36 cellular contexts compared by ENCODE assay signal in genomic region chr11:68621826-68622225, GRCh38.
"Had no signal": no experiment of that assay in that cellular context is flagged by ENCODE, and none has a peak within 500 bp of the region (broad histone marks: within the 10 kb centered on the region; RNA-seq: fewer than 3 reads in every experiment).

No MANE protein-coding gene starts in this region.

- H3K27ac ChIP-seq: ascending aorta, cardiac muscle cell, VCaP had no signal

- H3K4me3 ChIP-seq: ascending aorta, cardiac muscle cell had no signal

- H3K27me3 ChIP-seq: ascending aorta, cardiac muscle cell had no signal

- H3K27ac Mint-ChIP-seq: activated B cell treated with CpG ODN at 0.5 μM for 24 hours; activated CD4-positive, alpha-beta memory T cell treated with anti-CD3 and anti-CD28 coated beads for 36 hours; activated CD4-positive, alpha-beta T cell treated with anti-CD3 and anti-CD28 coated beads, Interleukin-2, amount 10 ng/mL, durations not matched to agents 24 days and 14 days; activated CD8-positive, alpha-beta memory T cell treated with anti-CD3 and anti-CD28 coated beads, Interleukin-2, amount 10 ng/mL, durations not matched to agents 7 days and 5 days; activated CD8-positive, alpha-beta T cell treated with anti-CD3 and anti-CD28 coated beads, Interleukin-2, amount 10 ng/mL, durations not matched to agents 7 days and 5 days; activated naive CD4-positive, alpha-beta T cell treated with anti-CD3 and anti-CD28 coated beads, Interleukin-2, amount 10 ng/mL, durations not matched to agents 7 days and 5 days; activated naive CD4-positive, alpha-beta T cell treated with anti-CD3 and anti-CD28 coated beads, Interleukin-2, amount 50 U/mL, for 24 hours; activated naive CD8-positive, alpha-beta T cell; activated naive CD8-positive, alpha-beta T cell treated with anti-CD3 and anti-CD28 coated beads, Interleukin-2, amount 10 ng/mL, durations not matched to agents 7 days and 5 days; activated naive CD8-positive, alpha-beta T cell treated with anti-CD3 and anti-CD28 coated beads, Interleukin-2, amount 50 U/mL, for 24 hours; activated T-cell treated with anti-CD3 and anti-CD28 coated beads, Interleukin-2, amount 50 U/mL, for 24 hours; activated T-helper 2 cell treated with anti-CD3 and anti-CD28 coated beads, Interferon-gamma antibody, Interleukin-2, Interleukin-4, amounts not matched to agents 10 μg/mL and 5 μg/mL and 100 μg/mL, durations not matched to agents 14 hours and 24 hours and 36 hours; brain; T-helper 1 cell treated with Interleukin-12 subunit alpha and Interleukin-12 subunit beta and Interleukin-4 antibody, amounts not matched to agents 30 μg/mL and 1 μg/mL, for 36 hours; T-helper 2 cell treated with Interferon-gamma antibody and Interleukin-4, amounts not matched to agents 5 μg/mL and 100 μg/mL, for 36 hours had no signal

- H3K4me1 ChIP-seq: ascending aorta had no signal

- H3K36me3 ChIP-seq: ascending aorta, cardiac muscle cell had no signal

- H3K4me1 Mint-ChIP-seq: activated B cell treated with CpG ODN at 0.5 μM for 24 hours; activated CD4-positive, alpha-beta T cell treated with anti-CD3 and anti-CD28 coated beads, Interleukin-2, amount 10 ng/mL, durations not matched to agents 24 days and 14 days; activated CD8-positive, alpha-beta memory T cell treated with anti-CD3 and anti-CD28 coated beads, Interleukin-2, amount 10 ng/mL, durations not matched to agents 7 days and 5 days; activated naive CD4-positive, alpha-beta T cell treated with anti-CD3 and anti-CD28 coated beads, Interleukin-2, amount 10 ng/mL, durations not matched to agents 7 days and 5 days; activated naive CD4-positive, alpha-beta T cell treated with anti-CD3 and anti-CD28 coated beads, Interleukin-2, amount 50 U/mL, for 24 hours; activated naive CD8-positive, alpha-beta T cell treated with anti-CD3 and anti-CD28 coated beads, Interleukin-2, amount 10 ng/mL, durations not matched to agents 7 days and 5 days; activated naive CD8-positive, alpha-beta T cell treated with anti-CD3 and anti-CD28 coated beads, Interleukin-2, amount 50 U/mL, for 24 hours; brain; central memory CD8-positive, alpha-beta T cell had no signal

- H3K9me3 Mint-ChIP-seq: activated B cell treated with CpG ODN at 0.5 μM for 24 hours; activated CD4-positive, alpha-beta memory T cell treated with anti-CD3 and anti-CD28 coated beads for 36 hours; activated CD4-positive, alpha-beta T cell treated with anti-CD3 and anti-CD28 coated beads, Interleukin-2, amount 10 ng/mL, durations not matched to agents 24 days and 14 days; activated naive CD4-positive, alpha-beta T cell treated with anti-CD3 and anti-CD28 coated beads, Interleukin-2, amount 10 ng/mL, durations not matched to agents 7 days and 5 days; activated naive CD4-positive, alpha-beta T cell treated with anti-CD3 and anti-CD28 coated beads, Interleukin-2, amount 50 U/mL, for 24 hours; activated naive CD8-positive, alpha-beta T cell treated with anti-CD3 and anti-CD28 coated beads, Interleukin-2, amount 10 ng/mL, durations not matched to agents 7 days and 5 days; activated naive CD8-positive, alpha-beta T cell treated with anti-CD3 and anti-CD28 coated beads, Interleukin-2, amount 50 U/mL, for 24 hours; activated T-cell treated with anti-CD3 and anti-CD28 coated beads, Interleukin-2, amount 50 U/mL, for 24 hours; activated T-helper 2 cell treated with anti-CD3 and anti-CD28 coated beads, Interferon-gamma antibody, Interleukin-2, Interleukin-4, amounts not matched to agents 10 μg/mL and 5 μg/mL and 100 μg/mL, durations not matched to agents 14 hours and 24 hours and 36 hours; central memory CD8-positive, alpha-beta T cell; T-helper 1 cell treated with Interleukin-12 subunit alpha and Interleukin-12 subunit beta and Interleukin-4 antibody, amounts not matched to agents 30 μg/mL and 1 μg/mL, for 36 hours; T-helper 2 cell treated with Interferon-gamma antibody and Interleukin-4, amounts not matched to agents 5 μg/mL and 100 μg/mL, for 36 hours had no signal

- DNase-seq: activated B cell treated with CpG ODN at 0.5 μM for 24 hours; activated CD4-positive, alpha-beta memory T cell treated with anti-CD3 and anti-CD28 coated beads for 36 hours; activated CD4-positive, alpha-beta T cell treated with anti-CD3 and anti-CD28 coated beads for 4 hours; activated CD4-positive, alpha-beta T cell treated with anti-CD3 and anti-CD28 coated beads, Interleukin-2, amount 10 ng/mL, durations not matched to agents 24 days and 14 days; activated CD4-positive, alpha-beta T cell treated with anti-CD3 and anti-CD28 coated beads, Interleukin-2, amount 50 U/mL, for 1 hour; activated CD4-positive, alpha-beta T cell treated with anti-CD3 and anti-CD28 coated beads, Interleukin-2, amount 50 U/mL, for 4 hours; activated CD4-positive, CD25-positive, alpha-beta regulatory T cell treated with anti-CD3 and anti-CD28 coated beads, Interleukin-2, amount 50 U/mL, for 72 hours; activated CD8-positive, alpha-beta memory T cell treated with anti-CD3 and anti-CD28 coated beads for 24 hours; activated CD8-positive, alpha-beta memory T cell treated with anti-CD3 and anti-CD28 coated beads, Interleukin-2, amount 10 ng/mL, durations not matched to agents 7 days and 5 days; activated CD8-positive, alpha-beta memory T cell treated with anti-CD3 and anti-CD28 coated beads, Interleukin-2, amount 50 U/mL, for 48 hours; activated CD8-positive, alpha-beta T cell treated with anti-CD3 and anti-CD28 coated beads, Interleukin-2, amount 10 ng/mL, durations not matched to agents 7 days and 5 days; activated effector memory CD4-positive, alpha-beta T cell treated with Interleukin-2 at 50 U/mL for 16 hours; activated gamma-delta T cell; activated naive CD4-positive, alpha-beta T cell treated with anti-CD3 and anti-CD28 coated beads, Interleukin-2, amount 10 ng/mL, durations not matched to agents 7 days and 5 days; activated naive CD4-positive, alpha-beta T cell treated with Interleukin-2 at 50 U/mL for 16 hours; activated naive CD8-positive, alpha-beta T cell treated with anti-CD3 and anti-CD28 coated beads, Interleukin-2, amount 10 ng/mL, durations not matched to agents 7 days and 5 days; activated naive CD8-positive, alpha-beta T cell treated with anti-CD3 and anti-CD28 coated beads, Interleukin-2, amount 50 U/mL, for 24 hours; activated T-cell treated with anti-CD3 and anti-CD28 coated beads, Interleukin-2, amount 50 U/mL, for 24 hours; activated T-cell treated with anti-CD3 and anti-CD28 coated beads, Interleukin-2, amount 50 U/mL, for 48 hours; amygdala; anterior cingulate cortex; caudate nucleus; cerebellar nuclear complex; T-helper 1 cell; T-helper 2 cell; T-helper 9 cell had no signal

- H3K4me3 Mint-ChIP-seq: activated B cell treated with CpG ODN at 0.5 μM for 24 hours; activated CD4-positive, alpha-beta memory T cell treated with anti-CD3 and anti-CD28 coated beads for 36 hours; activated CD4-positive, alpha-beta T cell treated with anti-CD3 and anti-CD28 coated beads, Interleukin-2, amount 10 ng/mL, durations not matched to agents 24 days and 14 days; activated CD8-positive, alpha-beta memory T cell treated with anti-CD3 and anti-CD28 coated beads, Interleukin-2, amount 10 ng/mL, durations not matched to agents 7 days and 5 days; activated CD8-positive, alpha-beta T cell treated with anti-CD3 and anti-CD28 coated beads, Interleukin-2, amount 10 ng/mL, durations not matched to agents 7 days and 5 days; activated naive CD4-positive, alpha-beta T cell treated with anti-CD3 and anti-CD28 coated beads, Interleukin-2, amount 10 ng/mL, durations not matched to agents 7 days and 5 days; activated naive CD4-positive, alpha-beta T cell treated with anti-CD3 and anti-CD28 coated beads, Interleukin-2, amount 50 U/mL, for 24 hours; activated naive CD8-positive, alpha-beta T cell; activated naive CD8-positive, alpha-beta T cell treated with anti-CD3 and anti-CD28 coated beads, Interleukin-2, amount 10 ng/mL, durations not matched to agents 7 days and 5 days; activated naive CD8-positive, alpha-beta T cell treated with anti-CD3 and anti-CD28 coated beads, Interleukin-2, amount 50 U/mL, for 24 hours; activated T-cell treated with anti-CD3 and anti-CD28 coated beads, Interleukin-2, amount 50 U/mL, for 24 hours; brain; central memory CD8-positive, alpha-beta T cell; T-helper 1 cell treated with Interleukin-12 subunit alpha and Interleukin-12 subunit beta and Interleukin-4 antibody, amounts not matched to agents 30 μg/mL and 1 μg/mL, for 36 hours; T-helper 2 cell treated with Interferon-gamma antibody and Interleukin-4, amounts not matched to agents 5 μg/mL and 100 μg/mL, for 36 hours had no signal

- H3K36me3 Mint-ChIP-seq: activated CD4-positive, alpha-beta memory T cell treated with anti-CD3 and anti-CD28 coated beads for 36 hours; activated CD8-positive, alpha-beta memory T cell treated with anti-CD3 and anti-CD28 coated beads, Interleukin-2, amount 10 ng/mL, durations not matched to agents 7 days and 5 days; activated naive CD4-positive, alpha-beta T cell treated with anti-CD3 and anti-CD28 coated beads, Interleukin-2, amount 50 U/mL, for 24 hours; activated naive CD8-positive, alpha-beta T cell; activated naive CD8-positive, alpha-beta T cell treated with anti-CD3 and anti-CD28 coated beads, Interleukin-2, amount 10 ng/mL, durations not matched to agents 7 days and 5 days had no signal

- ATAC-seq: activated CD8-positive, alpha-beta memory T cell treated with anti-CD3 and anti-CD28 coated beads, Interleukin-2, amount 10 ng/mL, durations not matched to agents 7 days and 5 days; activated CD8-positive, alpha-beta T cell treated with anti-CD3 and anti-CD28 coated beads, Interleukin-2, amount 10 ng/mL, durations not matched to agents 7 days and 5 days; activated naive CD8-positive, alpha-beta T cell treated with anti-CD3 and anti-CD28 coated beads, Interleukin-2, amount 50 U/mL, for 24 hours had no signal

- H3K27me3 Mint-ChIP-seq: activated CD4-positive, alpha-beta memory T cell treated with anti-CD3 and anti-CD28 coated beads for 36 hours; activated naive CD8-positive, alpha-beta T cell had no signal

- H3K9me3 ChIP-seq: ascending aorta had no signal
